In genomic region chr17:43591750-43592562, GRCh38 we compare ENCODE assay signal across 8 cellular contexts. TPM values are rescaled to one million over a fixed set of nuclear protein-coding genes. Genes with fewer than 3 reads are reported as not detected.
DNase-seq lines count a peak whose midpoint lies in the region; ATAC-seq, FAIRE-seq and TF ChIP-seq lines count a peak whose summit lies in the region.

No MANE protein-coding gene starts in this region.

- H3K27me3 ChIP-seq in mammary epithelial cell (ENCODE audit: insufficient read depth, low read length) (no peaks in the 10 kb centered on the region), smooth muscle cell (ENCODE audit: low read depth) (no peaks in the 10 kb centered on the region)

- TF ChIP-seq CTCF in mammary epithelial cell (conservative IDR thresholded peaks at IDR 0.05 in 1 of 2, IDR thresholded peaks at IDR 0.05 in 1 of 2; ENCODE audit: extremely low read depth in 1 of 2, insufficient read depth in 1 of 2, low read depth in 1 of 2, low read length in 2 of 2) = no peak
- no peak for TF ChIP-seq CTCF in smooth muscle cell (IDR thresholded peaks at IDR 0.05; ENCODE audit: borderline replicate concordance, insufficient read depth, poor library complexity, severe bottlenecking)

- H2AFZ ChIP-seq in mammary epithelial cell (ENCODE audit: low read depth, low read length) (peak overlapping the region; percentile 84), smooth muscle cell (ENCODE audit: low read depth) (peak overlapping the region; percentile 8)

- H3K9ac ChIP-seq in mammary epithelial cell (ENCODE audit: insufficient read depth, low read length) (peak overlapping the region; percentile 61), smooth muscle cell (ENCODE audit: low read depth) (peak overlapping the region; percentile 87)

- H3K4me1 ChIP-seq in mammary epithelial cell (ENCODE audit: insufficient read depth, low read length) = peaks cover 27% of the 10 kb centered on the region
- peaks cover 14% of the 10 kb centered on the region for H3K4me1 ChIP-seq in smooth muscle cell (ENCODE audit: low read depth)

- peak; percentile 73 for DNase-seq in H54 (ENCODE audit: insufficient read length, low spot score)
- DNase-seq in mammary epithelial cell = peak; percentile 35
- DNase-seq in kidney tubule cell (ENCODE audit: low spot score) = peak; percentile 76
- DNase-seq in smooth muscle cell (lab: John Stamatoyannopoulos, UW; ENCODE audit: unreplicated experiment) = peak; percentile 17
- no peak for DNase-seq in SKM-1 (lab: John Stamatoyannopoulos, UW; ENCODE audit: unreplicated experiment)
- no peak for DNase-seq in pons (ENCODE audit: low spot score)
- no peak for DNase-seq in SHP77 treated with DMSO at 0.1 percent for 48 hours (lab: John Stamatoyannopoulos, UW)

- peak overlapping the region; percentile 51 for H3K4me2 ChIP-seq in mammary epithelial cell (ENCODE audit: insufficient read depth, low read depth, low read length)
- H3K4me2 ChIP-seq in smooth muscle cell = peak overlapping the region; percentile 71

- intact Hi-C loops in mammary epithelial cell (cut with micrococcal nuclease) = no loop called here

- in situ Hi-C loops in mammary epithelial cell (cut with MboI; ENCODE audit: low sequenced_read_pairs in 2 of 2) = no loop called here

- H3K4me3 ChIP-seq in mammary epithelial cell (replicated peaks in 1 of 3; ENCODE audit: insufficient read depth in 1 of 3, low read depth in 2 of 3, low read length in 3 of 3) (no peak overlapping the region), smooth muscle cell (no peak overlapping the region)

- H3K27ac ChIP-seq in mammary epithelial cell (ENCODE audit: insufficient read depth, low read depth, low read length) (peak overlapping the region; percentile 71), smooth muscle cell (ENCODE audit: low read depth) (peak overlapping the region; percentile 96)

- CTCF ChIA-PET in mammary epithelial cell (lab: Charles Lee; ENCODE audit: low non-redundant PET) = no interaction called here

- H3K36me3 ChIP-seq in mammary epithelial cell (ENCODE audit: insufficient read depth, low read length) = no peaks in the 10 kb centered on the region
- H3K36me3 ChIP-seq in smooth muscle cell (ENCODE audit: low read depth) = no peaks in the 10 kb centered on the region

- dilution Hi-C loops in mammary epithelial cell (cut with HindIII; ENCODE audit: low sequenced_read_pairs) = no loop called here

- H3K79me2 ChIP-seq in mammary epithelial cell (ENCODE audit: insufficient read depth, low read length) = no peaks in the 10 kb centered on the region
- no peaks in the 10 kb centered on the region for H3K79me2 ChIP-seq in smooth muscle cell (ENCODE audit: low read depth)

- 5% methylated on average over 24 of the region's 31 CpGs for WGBS in mammary epithelial cell (ENCODE audit: low coverage, missing lambda C conversion rate)
- WGBS in smooth muscle cell (ENCODE audit: low lambda C conversion rate) = 19% methylated on average over 31 of the region's 31 CpGs

- H3K9me3 ChIP-seq in mammary epithelial cell (replicated peaks; ENCODE audit: insufficient read depth, low read length) (no peaks in the 10 kb centered on the region), smooth muscle cell (replicated peaks; ENCODE audit: low read depth) (no peaks in the 10 kb centered on the region)

- 0 out of 2 replicates have a peak, but pooled peaks have one; percentile 39 for TF ChIP-seq POLR2A in H54 (IDR thresholded peaks at IDR 0.05; ENCODE audit: low read depth, low read length)

- peaks cover 5% of the 10 kb centered on the region for H3F3A ChIP-seq in smooth muscle cell (ENCODE audit: low read depth)

- H4K20me1 ChIP-seq in mammary epithelial cell (ENCODE audit: insufficient read depth, low read length) (no peaks in the 10 kb centered on the region), smooth muscle cell (ENCODE audit: low read depth) (no peaks in the 10 kb centered on the region)

- no TSS peak for BruUV-seq in mammary epithelial cell (replicated peaks; lab: Mats Ljungman, UMichigan)

- no peak for ATAC-seq in HG03442 (IDR thresholded peaks at IDR 0.05; ENCODE audit: unreplicated experiment)

- FAIRE-seq in H54 (lab: Jason Lieb, UNC) = no peak

RNA-seq across cellular contexts. Expression of gene ETV4, which starts 45.8 kb away (rescaled TPM):
- total RNA-seq in mammary epithelial cell = 10 to 100 TPM; 10.2 to 46.0 TPM
- polyA plus RNA-seq in mammary epithelial cell = 34.1 TPM
- 21.1 TPM for polyA minus RNA-seq in mammary epithelial cell
- 14.2 and 21.7 TPM in 2 replicates for total RNA-seq in smooth muscle cell
- polyA plus RNA-seq in smooth muscle cell = 32.9 and 33.5 TPM in 2 replicates

Comparison
In these comparisons a context has a peak if more than half of its experiments do, and no peak if none do; other contexts are left out.
1. DNase-seq: peak in H54 (single experiment), mammary epithelial cell (single experiment), kidney tubule cell (single experiment) and smooth muscle cell (single experiment); none in SKM-1 (single experiment), pons (single experiment) and SHP77 treated with DMSO at 0.1 percent for 48 hours (single experiment).